1 cellular context compared by ENCODE assay signal in genomic region chr3:114080201-114080600, GRCh38.
TF ChIP-seq lines count a peak whose summit lies in the region.

No MANE protein-coding gene starts in this region.

TF ChIP-seq in HepG2, 621 proteins besides CTCF, POLR2A, EP300 and RAD21:
- TF ChIP-seq MIER2 (CRISPR knock-in tag; IDR thresholded peaks at IDR 0.05) (no peak), THAP9 (CRISPR knock-in tag; IDR thresholded peaks at IDR 0.05; ENCODE audit: borderline replicate concordance) (no peak), SIN3B (IDR thresholded peaks at IDR 0.05; ENCODE audit: low read length) (no peak), MAZ (IDR thresholded peaks at IDR 0.05; ENCODE audit: borderline replicate concordance, low read depth, low read length) (no peak), MAZ (CRISPR knock-in tag; IDR thresholded peaks at IDR 0.05; ENCODE audit: low read depth) (no peak), SETDB1 (CRISPR knock-in tag; IDR thresholded peaks at IDR 0.05; ENCODE audit: borderline replicate concordance) (no peak), ATF7 (IDR thresholded peaks at IDR 0.05) (no peak), ATF7 (CRISPR knock-in tag; IDR thresholded peaks at IDR 0.05) (no peak), NCOA5 (CRISPR knock-in tag; IDR thresholded peaks at IDR 0.05) (no peak), KDM6A (CRISPR knock-in tag; IDR thresholded peaks at IDR 0.05; ENCODE audit: low read depth) (no peak), ZKSCAN5 (CRISPR knock-in tag; IDR thresholded peaks at IDR 0.05) (no peak), AGO1 (IDR thresholded peaks at IDR 0.05; ENCODE audit: low read depth, low read length, poor library complexity, severe bottlenecking) (no peak)
- TF ChIP-seq, protein P1, sequence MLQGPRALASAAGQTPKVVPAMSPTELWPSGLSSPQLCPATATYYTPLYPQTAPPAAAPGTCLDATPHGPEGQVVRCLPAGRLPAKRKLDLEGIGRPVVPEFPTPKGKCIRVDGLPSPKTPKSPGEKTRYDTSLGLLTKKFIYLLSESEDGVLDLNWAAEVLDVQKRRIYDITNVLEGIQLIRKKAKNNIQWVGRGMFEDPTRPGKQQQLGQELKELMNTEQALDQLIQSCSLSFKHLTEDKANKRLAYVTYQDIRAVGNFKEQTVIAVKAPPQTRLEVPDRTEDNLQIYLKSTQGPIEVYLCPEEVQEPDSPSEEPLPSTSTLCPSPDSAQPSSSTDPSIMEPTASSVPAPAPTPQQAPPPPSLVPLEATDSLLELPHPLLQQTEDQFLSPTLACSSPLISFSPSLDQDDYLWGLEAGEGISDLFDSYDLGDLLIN (CRISPR knock-in tag; IDR thresholded peaks at IDR 0.05; ENCODE audit: borderline replicate concordance), result no peak
- TF ChIP-seq, protein P2, sequence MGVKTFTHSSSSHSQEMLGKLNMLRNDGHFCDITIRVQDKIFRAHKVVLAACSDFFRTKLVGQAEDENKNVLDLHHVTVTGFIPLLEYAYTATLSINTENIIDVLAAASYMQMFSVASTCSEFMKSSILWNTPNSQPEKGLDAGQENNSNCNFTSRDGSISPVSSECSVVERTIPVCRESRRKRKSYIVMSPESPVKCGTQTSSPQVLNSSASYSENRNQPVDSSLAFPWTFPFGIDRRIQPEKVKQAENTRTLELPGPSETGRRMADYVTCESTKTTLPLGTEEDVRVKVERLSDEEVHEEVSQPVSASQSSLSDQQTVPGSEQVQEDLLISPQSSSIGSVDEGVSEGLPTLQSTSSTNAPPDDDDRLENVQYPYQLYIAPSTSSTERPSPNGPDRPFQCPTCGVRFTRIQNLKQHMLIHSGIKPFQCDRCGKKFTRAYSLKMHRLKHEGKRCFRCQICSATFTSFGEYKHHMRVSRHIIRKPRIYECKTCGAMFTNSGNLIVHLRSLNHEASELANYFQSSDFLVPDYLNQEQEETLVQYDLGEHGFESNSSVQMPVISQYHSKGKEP (CRISPR knock-in tag; IDR thresholded peaks at IDR 0.05), result no peak
